ENCODE assay signal across 16 cellular contexts in genomic region chr14:34750670-34751069, GRCh38. TPM values are rescaled to one million over a fixed set of nuclear protein-coding genes. Genes with fewer than 3 reads are reported as not detected.
DNase-seq lines count a peak whose midpoint lies in the region; ATAC-seq, FAIRE-seq and TF ChIP-seq lines count a peak whose summit lies in the region.
"Had no signal": no experiment of that assay in that cellular context is flagged by ENCODE, and none has a peak within 500 bp of the region (broad histone marks: within the 10 kb centered on the region; RNA-seq: fewer than 3 reads in every experiment).

No MANE protein-coding gene starts in this region.

- no peaks in the 10 kb centered on the region for H3K27me3 ChIP-seq in ascending aorta
- H3K27me3 ChIP-seq: spleen had no signal

- H3K9me3 ChIP-seq in ascending aorta, result no peaks in the 10 kb centered on the region
- H3K9me3 ChIP-seq: spleen had no signal

- peaks cover 11 to 12% of the 10 kb centered on the region in 2 donors for H3K36me3 ChIP-seq in ascending aorta

- POLR2A ChIA-PET in activated CD4-positive, alpha-beta T cell treated with anti-CD3 and anti-CD28 coated beads, Interleukin-2, amount 10 ng/mL, durations not matched to agents 7 days and 5 days (lab: Charles Lee), result no interaction called here

- no peak for ATAC-seq in HG03139 (IDR thresholded peaks at IDR 0.05; ENCODE audit: unreplicated experiment)
- ATAC-seq: esophagus mucosa had no signal

- no peak for TF ChIP-seq CTCF in AG09309 (IDR thresholded peaks at IDR 0.05; ENCODE audit: control insufficient read depth, insufficient read depth, low read depth, low read length, missing control alignments)
- TF ChIP-seq CTCF in choroid plexus epithelial cell (conservative IDR thresholded peaks at IDR 0.05; ENCODE audit: low read depth, low read length), result no peak
- TF ChIP-seq CTCF in ascending aorta (IDR thresholded peaks at IDR 0.05), result no peak

- CTCF ChIA-PET in activated CD4-positive, alpha-beta T cell treated with anti-CD3 and anti-CD28 coated beads, Interleukin-2, amount 10 ng/mL, durations not matched to agents 7 days and 5 days (lab: Charles Lee), result interaction anchor here (0.5 to 0.6 kb wide), 2 partner anchors 155 to 515 kb away, joined by 3 read pairs; no protein-coding TSS in a partner anchor

- H3K9me3 Mint-ChIP-seq in activated CD4-positive, alpha-beta T cell treated with anti-CD3 and anti-CD28 coated beads, Interleukin-2, amount 10 ng/mL, durations not matched to agents 7 days and 5 days, result no peaks in the 10 kb centered on the region
- H3K9me3 Mint-ChIP-seq: activated naive CD4-positive, alpha-beta T cell treated with anti-CD3 and anti-CD28 coated beads, Interleukin-2, amount 10 ng/mL, durations not matched to agents 7 days and 5 days; memory B cell; T-helper 1 cell treated with Interleukin-12 subunit alpha and Interleukin-12 subunit beta and Interleukin-4 antibody, amounts not matched to agents 30 μg/mL and 1 μg/mL, for 36 hours had no signal

- H3K27ac Mint-ChIP-seq in activated CD4-positive, alpha-beta T cell treated with anti-CD3 and anti-CD28 coated beads, Interleukin-2, amount 10 ng/mL, durations not matched to agents 7 days and 5 days, result no peak overlapping the region
- H3K27ac Mint-ChIP-seq: activated naive CD4-positive, alpha-beta T cell treated with anti-CD3 and anti-CD28 coated beads, Interleukin-2, amount 10 ng/mL, durations not matched to agents 7 days and 5 days; memory B cell; T-helper 1 cell treated with Interleukin-12 subunit alpha and Interleukin-12 subunit beta and Interleukin-4 antibody, amounts not matched to agents 30 μg/mL and 1 μg/mL, for 36 hours had no signal

- H3K4me1 ChIP-seq in ascending aorta, result no peaks in the 10 kb centered on the region
- H3K4me1 ChIP-seq: spleen had no signal

- no peak overlapping the region for H3K27ac ChIP-seq in ascending aorta
- H3K27ac ChIP-seq: spleen had no signal

- intact Hi-C loops in ascending aorta (cut with DNase I), result no loop called here

- H3K27me3 Mint-ChIP-seq in activated CD4-positive, alpha-beta T cell treated with anti-CD3 and anti-CD28 coated beads, Interleukin-2, amount 10 ng/mL, durations not matched to agents 7 days and 5 days, result no peaks in the 10 kb centered on the region
- H3K27me3 Mint-ChIP-seq: activated naive CD4-positive, alpha-beta T cell treated with anti-CD3 and anti-CD28 coated beads, Interleukin-2, amount 10 ng/mL, durations not matched to agents 7 days and 5 days; memory B cell had no signal

- H3K4me3 ChIP-seq in AG09309 (ENCODE audit: control insufficient read depth, low read depth, low read length) (no peak overlapping the region), choroid plexus epithelial cell (ENCODE audit: low read depth, low read length) (no peak overlapping the region), ascending aorta (no peak overlapping the region)
- H3K4me3 ChIP-seq: spleen had no signal

- DNase-seq in AG09309 (ENCODE audit: low read depth), result peak; percentile 34
- DNase-seq in LHCN-M2 (ENCODE audit: low read depth), result peak; percentile 53
- peak; percentile 85 for DNase-seq in choroid plexus epithelial cell (ENCODE audit: low read depth)
- DNase-seq in kidney glomerular epithelial cell (lab: John Stamatoyannopoulos, UW), result peak; percentile 21
- DNase-seq in ascending aorta (ENCODE audit: low spot score in 2 of 2), result no peak
- no peak for DNase-seq in activated CD4-positive, alpha-beta T cell treated with anti-CD3 and anti-CD28 coated beads, Interleukin-2, amount 10 ng/mL, durations not matched to agents 7 days and 5 days
- DNase-seq in RCC 7860 (ENCODE audit: low spot score), result no peak
- DNase-seq: activated naive CD4-positive, alpha-beta T cell treated with anti-CD3 and anti-CD28 coated beads, Interleukin-2, amount 10 ng/mL, durations not matched to agents 7 days and 5 days; NCI-H187; NCI-H69; spleen had no signal

- H3K36me3 Mint-ChIP-seq in activated CD4-positive, alpha-beta T cell treated with anti-CD3 and anti-CD28 coated beads, Interleukin-2, amount 10 ng/mL, durations not matched to agents 7 days and 5 days (ENCODE audit: low read depth), result peaks cover 18% of the 10 kb centered on the region

- H3K4me1 Mint-ChIP-seq in activated CD4-positive, alpha-beta T cell treated with anti-CD3 and anti-CD28 coated beads, Interleukin-2, amount 10 ng/mL, durations not matched to agents 7 days and 5 days, result no peaks in the 10 kb centered on the region
- H3K4me1 Mint-ChIP-seq: activated naive CD4-positive, alpha-beta T cell treated with anti-CD3 and anti-CD28 coated beads, Interleukin-2, amount 10 ng/mL, durations not matched to agents 7 days and 5 days; memory B cell had no signal

- H3K4me3 Mint-ChIP-seq in activated CD4-positive, alpha-beta T cell treated with anti-CD3 and anti-CD28 coated beads, Interleukin-2, amount 10 ng/mL, durations not matched to agents 7 days and 5 days, result no peak overlapping the region
- H3K4me3 Mint-ChIP-seq: activated naive CD4-positive, alpha-beta T cell treated with anti-CD3 and anti-CD28 coated beads, Interleukin-2, amount 10 ng/mL, durations not matched to agents 7 days and 5 days; memory B cell; T-helper 1 cell treated with Interleukin-12 subunit alpha and Interleukin-12 subunit beta and Interleukin-4 antibody, amounts not matched to agents 30 μg/mL and 1 μg/mL, for 36 hours had no signal

- no peak for FAIRE-seq in RCC 7860 (lab: Jason Lieb, UNC)
- FAIRE-seq: H1 had no signal

RNA-seq across cellular contexts. Expression of gene CFL2, which starts 36.3 kb away (rescaled TPM):
- total RNA-seq in LHCN-M2 (2014; rRNA removed) (126 and 151 TPM in 2 replicates), ascending aorta (49.0 TPM)
- polyA plus RNA-seq in LHCN-M2 (2012), result 236 TPM
- total RNA-seq in activated CD4-positive, alpha-beta T cell treated with anti-CD3 and anti-CD28 coated beads, Interleukin-2, amount 10 ng/mL, durations not matched to agents 7 days and 5 days, result 1 to 10 TPM; 5.4 to 6.3 TPM

Comparison
In these comparisons a context has a peak if more than half of its experiments do, and no peak if none do; other contexts are left out.
1. DNase-seq: peak in AG09309 (single experiment), LHCN-M2 (single experiment), choroid plexus epithelial cell (single experiment) and kidney glomerular epithelial cell (single experiment); none in ascending aorta (0 of 2), activated CD4-positive, alpha-beta T cell treated with anti-CD3 and anti-CD28 coated beads, Interleukin-2, amount 10 ng/mL, durations not matched to agents 7 days and 5 days (single experiment) and RCC 7860 (single experiment).